ENCODE assay signal across 21 cellular contexts in the genomic region with DNA sequence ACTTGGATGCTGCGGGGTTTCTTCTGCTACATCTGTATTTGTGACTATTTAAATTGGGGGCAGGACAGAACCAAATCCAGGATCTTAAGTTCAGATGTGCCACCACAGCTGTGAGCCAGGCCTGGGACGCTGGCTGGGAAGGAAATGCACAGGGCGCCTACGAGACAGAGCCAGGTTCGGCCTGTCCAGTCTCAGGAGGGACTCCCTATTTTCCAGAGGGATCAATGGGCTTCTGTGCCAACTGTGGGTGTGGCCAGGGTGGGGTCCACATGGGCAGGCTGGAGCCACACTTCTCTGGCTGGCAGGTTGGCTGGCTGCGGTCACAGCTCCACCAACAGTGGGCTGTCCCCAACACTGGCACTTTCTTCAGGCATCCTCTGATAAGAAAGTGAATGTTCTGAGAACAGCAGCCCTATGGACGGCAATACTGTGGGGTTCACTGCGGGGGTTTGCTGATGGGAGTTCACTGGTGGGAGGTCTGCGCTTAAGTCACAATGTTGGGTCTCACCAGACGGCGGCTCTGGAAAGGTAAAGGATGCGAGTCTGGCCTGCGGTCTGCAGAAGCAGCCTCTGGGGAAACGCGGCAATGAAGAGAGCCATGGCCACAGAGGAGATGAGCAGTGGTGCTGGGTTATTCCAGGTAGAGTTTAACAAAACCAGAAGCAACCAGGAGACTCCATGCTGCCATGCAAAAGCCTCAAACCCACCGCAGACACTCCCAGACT.
DNase-seq lines count a peak whose midpoint lies in the region; ATAC-seq and TF ChIP-seq lines count a peak whose summit lies in the region.
"Had no signal": no experiment of that assay in that cellular context is flagged by ENCODE, and none has a peak within 500 bp of the region (broad histone marks: within the 10 kb centered on the region; RNA-seq: fewer than 3 reads in every experiment).

No MANE protein-coding gene starts in this region.

- H3K27ac Mint-ChIP-seq in MCF 10A (ENCODE audit: low read depth, unreplicated experiment), result peak overlapping the region; percentile 23
- H3K27ac Mint-ChIP-seq in activated T-helper 17 cell treated with anti-CD3 and anti-CD28 coated beads, Interleukin-2, amount 50 U/mL, for 72 hours, result peak overlapping the region; percentile 85
- peak overlapping the region; percentile 16 to 75 for H3K27ac Mint-ChIP-seq in natural killer cell
- peak overlapping the region; percentile 47 for H3K27ac Mint-ChIP-seq in stimulated activated naive B cell treated with anti-CD40 and anti-IgM and Interleukin-4, amounts not matched to agents 10 μg/mL and 1 μg/mL and 100 μg/mL, for 72 hours
- H3K27ac Mint-ChIP-seq: HFFc6 had no signal

- H3K36me3 Mint-ChIP-seq in MCF 10A (ENCODE audit: insufficient read depth, unreplicated experiment) (peaks cover 17% of the 10 kb centered on the region), natural killer cell (peaks cover 3% of the 10 kb centered on the region)
- peaks cover 58% of the 10 kb centered on the region for H3K36me3 Mint-ChIP-seq in activated T-helper 17 cell treated with anti-CD3 and anti-CD28 coated beads, Interleukin-2, amount 50 U/mL, for 72 hours (ENCODE audit: low read depth)
- H3K36me3 Mint-ChIP-seq in stimulated activated naive B cell treated with anti-CD40 and anti-IgM and Interleukin-4, amounts not matched to agents 10 μg/mL and 1 μg/mL and 100 μg/mL, for 72 hours, result peaks cover 42 to 79% of the 10 kb centered on the region in 2 donors

- no peak for ATAC-seq in activated T-helper 17 cell treated with anti-CD3 and anti-CD28 coated beads, Interleukin-2, amount 50 U/mL, for 72 hours (replicated peaks)
- peak in 2 of 3 donors; percentile 18 to 45 for ATAC-seq in natural killer cell
- no peak for ATAC-seq in stimulated activated naive B cell treated with anti-CD40 and anti-IgM and Interleukin-4, amounts not matched to agents 10 μg/mL and 1 μg/mL and 100 μg/mL, for 72 hours (replicated peaks)
- ATAC-seq in HG02759 (IDR thresholded peaks at IDR 0.05; ENCODE audit: unreplicated experiment), result no peak
- no peak for ATAC-seq in upper lobe of right lung
- ATAC-seq: HepG2, K562 had no signal

- CTCF ChIA-PET in MCF 10A (lab: Yijun Ruan, JAX) (interaction anchor here (0.6 kb wide), 1 partner anchor 317 kb away, joined by 3 read pairs; no protein-coding TSS in a partner anchor), mammary epithelial cell (lab: Charles Lee; ENCODE audit: low non-redundant PET) (no interaction called here)

- H3K9me3 ChIP-seq in mammary epithelial cell (replicated peaks; ENCODE audit: insufficient read depth, low read length) (no peaks in the 10 kb centered on the region), upper lobe of right lung (no peaks in the 10 kb centered on the region)

- no peak overlapping the region for H3K4me3 ChIP-seq in mammary epithelial cell (replicated peaks in 1 of 3; ENCODE audit: insufficient read depth in 1 of 3, low read depth in 2 of 3, low read length in 3 of 3)
- no peak overlapping the region for H3K4me3 ChIP-seq in upper lobe of right lung
- H3K4me3 ChIP-seq: K562 had no signal

- H3K4me1 Mint-ChIP-seq in MCF 10A (ENCODE audit: insufficient read depth, unreplicated experiment), result no peaks in the 10 kb centered on the region
- no peaks in the 10 kb centered on the region for H3K4me1 Mint-ChIP-seq in activated T-helper 17 cell treated with anti-CD3 and anti-CD28 coated beads, Interleukin-2, amount 50 U/mL, for 72 hours
- H3K4me1 Mint-ChIP-seq in natural killer cell, result peaks cover 47 to 50% of the 10 kb centered on the region in 2 donors
- H3K4me1 Mint-ChIP-seq in stimulated activated naive B cell treated with anti-CD40 and anti-IgM and Interleukin-4, amounts not matched to agents 10 μg/mL and 1 μg/mL and 100 μg/mL, for 72 hours, result peaks cover 12 to 13% of the 10 kb centered on the region in 2 donors

- H3K36me3 ChIP-seq in mammary epithelial cell (ENCODE audit: insufficient read depth, low read length), result peaks cover 4% of the 10 kb centered on the region
- peaks cover 47% of the 10 kb centered on the region for H3K36me3 ChIP-seq in upper lobe of right lung

- H3K4me2 ChIP-seq in mammary epithelial cell (ENCODE audit: insufficient read depth, low read depth, low read length), result no peak overlapping the region

- no peaks in the 10 kb centered on the region for H3K9me3 Mint-ChIP-seq in MCF 10A (ENCODE audit: unreplicated experiment)
- peaks cover 2% of the 10 kb centered on the region for H3K9me3 Mint-ChIP-seq in activated T-helper 17 cell treated with anti-CD3 and anti-CD28 coated beads, Interleukin-2, amount 50 U/mL, for 72 hours
- H3K9me3 Mint-ChIP-seq in natural killer cell, result no peaks in the 10 kb centered on the region
- H3K9me3 Mint-ChIP-seq in stimulated activated naive B cell treated with anti-CD40 and anti-IgM and Interleukin-4, amounts not matched to agents 10 μg/mL and 1 μg/mL and 100 μg/mL, for 72 hours, result peaks cover 0 to 4% of the 10 kb centered on the region in 2 donors
- H3K9me3 Mint-ChIP-seq: HFFc6 had no signal

- no peak overlapping the region for H3K4me3 Mint-ChIP-seq in MCF 10A (ENCODE audit: unreplicated experiment)
- H3K4me3 Mint-ChIP-seq in activated T-helper 17 cell treated with anti-CD3 and anti-CD28 coated beads, Interleukin-2, amount 50 U/mL, for 72 hours, result no peak overlapping the region
- no peak overlapping the region for H3K4me3 Mint-ChIP-seq in natural killer cell
- H3K4me3 Mint-ChIP-seq in stimulated activated naive B cell treated with anti-CD40 and anti-IgM and Interleukin-4, amounts not matched to agents 10 μg/mL and 1 μg/mL and 100 μg/mL, for 72 hours, result no peak overlapping the region
- H3K4me3 Mint-ChIP-seq: CD4-positive, CD25-positive, alpha-beta regulatory T cell; HFFc6 had no signal

- dilution Hi-C loops in mammary epithelial cell (cut with HindIII; ENCODE audit: low sequenced_read_pairs), result no loop called here

- no peak for TF ChIP-seq CTCF in MCF 10A (IDR thresholded peaks at IDR 0.05; ENCODE audit: unreplicated experiment)
- TF ChIP-seq CTCF in mammary epithelial cell (conservative IDR thresholded peaks at IDR 0.05 in 1 of 2, IDR thresholded peaks at IDR 0.05 in 1 of 2; ENCODE audit: extremely low read depth in 1 of 2, insufficient read depth in 1 of 2, low read depth in 1 of 2, low read length in 2 of 2), result no peak
- TF ChIP-seq CTCF in natural killer cell (IDR thresholded peaks at IDR 0.05), result no peak
- no peak for TF ChIP-seq CTCF in upper lobe of right lung (IDR thresholded peaks at IDR 0.05)

- no peaks in the 10 kb centered on the region for H3K27me3 Mint-ChIP-seq in MCF 10A (ENCODE audit: insufficient read depth, unreplicated experiment)
- H3K27me3 Mint-ChIP-seq in activated T-helper 17 cell treated with anti-CD3 and anti-CD28 coated beads, Interleukin-2, amount 50 U/mL, for 72 hours, result no peaks in the 10 kb centered on the region
- no peaks in the 10 kb centered on the region for H3K27me3 Mint-ChIP-seq in natural killer cell (ENCODE audit: low read depth in 2 of 2)
- H3K27me3 Mint-ChIP-seq in stimulated activated naive B cell treated with anti-CD40 and anti-IgM and Interleukin-4, amounts not matched to agents 10 μg/mL and 1 μg/mL and 100 μg/mL, for 72 hours, result no peaks in the 10 kb centered on the region
- H3K27me3 Mint-ChIP-seq: CD4-positive, CD25-positive, alpha-beta regulatory T cell had no signal

- POLR2A ChIA-PET in MCF 10A (lab: Yijun Ruan, JAX), result no interaction called here

- WGBS in mammary epithelial cell (ENCODE audit: low coverage, missing lambda C conversion rate), result 93% methylated on average over 15 of the region's 16 CpGs

- intact Hi-C loops in MCF 10A (cut with micrococcal nuclease) (no loop called here), mammary epithelial cell (cut with micrococcal nuclease) (no loop called here), natural killer cell (cut with micrococcal nuclease) (no loop called here), upper lobe of right lung (cut with DNase I) (no loop called here)

- H3K27me3 ChIP-seq in mammary epithelial cell (ENCODE audit: insufficient read depth, low read length) (no peaks in the 10 kb centered on the region), upper lobe of right lung (no peaks in the 10 kb centered on the region)

- no peak overlapping the region for H3K9ac ChIP-seq in mammary epithelial cell (ENCODE audit: insufficient read depth, low read length)

- no peaks in the 10 kb centered on the region for H3K79me2 ChIP-seq in mammary epithelial cell (ENCODE audit: insufficient read depth, low read length)

- peaks cover 13% of the 10 kb centered on the region for H3K4me1 ChIP-seq in mammary epithelial cell (ENCODE audit: insufficient read depth, low read length)
- H3K4me1 ChIP-seq in upper lobe of right lung, result no peaks in the 10 kb centered on the region

- H4K20me1 ChIP-seq in mammary epithelial cell (ENCODE audit: insufficient read depth, low read length), result no peaks in the 10 kb centered on the region

- DNase-seq in MCF 10A (ENCODE audit: unreplicated experiment), result no peak
- DNase-seq in mammary epithelial cell, result no peak
- no peak for DNase-seq in natural killer cell
- DNase-seq in stimulated activated naive B cell treated with anti-CD40 and anti-IgM and Interleukin-4, amounts not matched to agents 10 μg/mL and 1 μg/mL and 100 μg/mL, for 72 hours, result no peak
- DNase-seq in NCI-H2227 (lab: John Stamatoyannopoulos, UW; ENCODE audit: unreplicated experiment), result no peak
- no peak for DNase-seq in upper lobe of right lung
- DNase-seq: CD4-positive, CD25-positive, alpha-beta regulatory T cell; DMS79; HFFc6; MM.1S; NCI-H1048; NCI-H1436; NCI-H2029; NCI-H345; NCI-H526; OCI-M1; Right ventricle myocardium superior had no signal

- no peak overlapping the region for H3K27ac ChIP-seq in mammary epithelial cell (ENCODE audit: insufficient read depth, low read depth, low read length)
- no peak overlapping the region for H3K27ac ChIP-seq in upper lobe of right lung

- BruUV-seq in MCF 10A (replicated peaks; lab: Mats Ljungman, UMichigan), result no TSS peak
- BruUV-seq in mammary epithelial cell (replicated peaks; lab: Mats Ljungman, UMichigan), result no TSS peak

- in situ Hi-C loops in mammary epithelial cell (cut with MboI; ENCODE audit: low sequenced_read_pairs in 2 of 2), result no loop called here

- H2AFZ ChIP-seq in mammary epithelial cell (ENCODE audit: low read depth, low read length), result no peak overlapping the region

Comparison
In these comparisons a context has a peak if more than half of its experiments do, and no peak if none do; other contexts are left out.
1. H3K27ac Mint-ChIP-seq: peak in every context shown above with its lines; median percentile 85 in activated T-helper 17 cell treated with anti-CD3 and anti-CD28 coated beads, Interleukin-2, amount 50 U/mL, for 72 hours; 47 in stimulated activated naive B cell treated with anti-CD40 and anti-IgM and Interleukin-4, amounts not matched to agents 10 μg/mL and 1 μg/mL and 100 μg/mL, for 72 hours; 46 in natural killer cell; 23 in MCF 10A.
2. ATAC-seq: peak in natural killer cell (2 of 3); none in activated T-helper 17 cell treated with anti-CD3 and anti-CD28 coated beads, Interleukin-2, amount 50 U/mL, for 72 hours (single experiment), stimulated activated naive B cell treated with anti-CD40 and anti-IgM and Interleukin-4, amounts not matched to agents 10 μg/mL and 1 μg/mL and 100 μg/mL, for 72 hours (0 of 2), HG02759 (single experiment) and upper lobe of right lung (single experiment).